Comparison of ENCODE assay signal across 11 cellular contexts in genomic region chr12:66132408-66132807, GRCh38. TPM values are rescaled to one million over a fixed set of nuclear protein-coding genes. Genes with fewer than 3 reads are reported as not detected.
DNase-seq lines count a peak whose midpoint lies in the region; ATAC-seq, FAIRE-seq and TF ChIP-seq lines count a peak whose summit lies in the region.
"Had no signal": no experiment of that assay in that cellular context is flagged by ENCODE, and none has a peak within 500 bp of the region (broad histone marks: within the 10 kb centered on the region; RNA-seq: fewer than 3 reads in every experiment).

No MANE protein-coding gene starts in this region.

- no peaks in the 10 kb centered on the region for H3K27me3 Mint-ChIP-seq in activated T-cell treated with anti-CD3 and anti-CD28 coated beads, Interleukin-2, amount 50 U/mL, for 72 hours (ENCODE audit: low read depth)

- H3K79me1 ChIP-seq in H1 (ENCODE audit: low read depth, low read length), result peaks cover 6% of the 10 kb centered on the region
- H3K79me1 ChIP-seq in trophoblast cell (ENCODE audit: low read length), result peaks cover 10% of the 10 kb centered on the region

- no peak overlapping the region for H3K27ac ChIP-seq in OCI-LY1 (ENCODE audit: low read depth, low read length, poor library complexity, severe bottlenecking)
- no peak overlapping the region for H3K27ac ChIP-seq in H1 (ENCODE audit: low read depth, low read length)
- H3K27ac ChIP-seq in trophoblast cell (ENCODE audit: low read depth, low read length), result peak overlapping the region; percentile 71
- H3K27ac ChIP-seq: colonic mucosa had no signal

- DNase-seq in activated T-cell treated with anti-CD3 and anti-CD28 coated beads, Interleukin-2, amount 50 U/mL, for 72 hours, result no peak
- DNase-seq in activated T-cell treated with anti-CD3 and anti-CD28 coated beads, Interleukin-2, amount 50 U/mL, for 48 hours, result no peak
- peak in 1 of 2 experiments; percentile 56 for DNase-seq in H1 (ENCODE audit: low read depth in 1 of 2, low spot score in 2 of 2)
- DNase-seq in trophoblast cell, result no peak
- DNase-seq in frontal cortex (ENCODE audit: low spot score in 2 of 2), result no peak
- no peak for DNase-seq in NCI-H2171 treated with DMSO at 0.1 percent for 48 hours (lab: John Stamatoyannopoulos, UW)
- DNase-seq: colonic mucosa, mucosa of descending colon had no signal

- TF ChIP-seq CTCF in OCI-LY1 (IDR thresholded peaks at IDR 0.05; ENCODE audit: low read length), result no peak
- TF ChIP-seq CTCF in H1 (IDR thresholded peaks at IDR 0.05; ENCODE audit: control extremely low read depth in 1 of 3, insufficient read depth in 1 of 3, low read depth in 1 of 3, low read length in 3 of 3), result no peak

- H2BK12ac ChIP-seq in H1 (ENCODE audit: low read depth, low read length), result no peak overlapping the region
- no peak overlapping the region for H2BK12ac ChIP-seq in trophoblast cell (ENCODE audit: low read length)

- H3K9me2 ChIP-seq in OCI-LY1 (ENCODE audit: low read depth, low read length), result no peaks in the 10 kb centered on the region

- H4K20me1 ChIP-seq in OCI-LY1 (ENCODE audit: insufficient read depth, low read length) (no peaks in the 10 kb centered on the region), H1 (replicated peaks in 1 of 2; ENCODE audit: control insufficient read depth in 1 of 2, insufficient read depth in 2 of 2, low read length in 2 of 2) (no peaks in the 10 kb centered on the region)

- H2BK120ac ChIP-seq in H1 (replicated peaks; ENCODE audit: low read depth, low read length), result no peak overlapping the region
- H2BK120ac ChIP-seq in trophoblast cell (ENCODE audit: insufficient read depth, low read length, poor library complexity), result no peak overlapping the region

- H4K12ac ChIP-seq in trophoblast cell (ENCODE audit: low read depth, low read length), result no peak overlapping the region

- H3K23ac ChIP-seq in H1 (ENCODE audit: insufficient read length) (no peak overlapping the region), trophoblast cell (ENCODE audit: low read length) (no peak overlapping the region)

- H3K36me3 Mint-ChIP-seq in activated T-cell treated with anti-CD3 and anti-CD28 coated beads, Interleukin-2, amount 50 U/mL, for 72 hours (ENCODE audit: insufficient read depth in 2 of 2), result peaks cover 14 to 24% of the 10 kb centered on the region in 2 donors

- H3K4me3 ChIP-seq in OCI-LY1 (ENCODE audit: low read depth, low read length, poor library complexity, severe bottlenecking) (peak overlapping the region; percentile 83), H1 (ENCODE audit: extremely low read depth in 1 of 4, insufficient read depth in 2 of 4, low read depth in 3 of 4, low read length in 4 of 4) (no peak overlapping the region), trophoblast cell (ENCODE audit: low read depth, low read length) (no peak overlapping the region)
- H3K4me3 ChIP-seq: colonic mucosa, mucosa of descending colon had no signal

- peaks cover 26% of the 10 kb centered on the region for H3K4me1 ChIP-seq in OCI-LY1 (ENCODE audit: insufficient read depth, low read length, severe bottlenecking)
- 0 out of 7 replicates have a peak, but pooled peaks cover 0 to 3% (median 0%) of the 10 kb centered on the region in 4 experiments for H3K4me1 ChIP-seq in H1 (replicated peaks in 1 of 4; ENCODE audit: control insufficient read depth in 3 of 4, insufficient read depth in 4 of 4, low read length in 3 of 4)
- peaks cover 0 to 7% of the 10 kb centered on the region in 2 experiments for H3K4me1 ChIP-seq in trophoblast cell (ENCODE audit: control insufficient read depth in 1 of 2, insufficient read depth in 2 of 2, low read length in 2 of 2)

- H2AFZ ChIP-seq in OCI-LY1 (ENCODE audit: low read length) (no peak overlapping the region), H1 (ENCODE audit: low read length) (no peak overlapping the region), trophoblast cell (ENCODE audit: insufficient read depth, low read length, poor library complexity) (no peak overlapping the region)

- H2BK20ac ChIP-seq in H1 (ENCODE audit: low read length), result no peak overlapping the region

- H3K36me3 ChIP-seq in OCI-LY1 (ENCODE audit: insufficient read depth, low read length) (peaks cover 29% of the 10 kb centered on the region), H1 (ENCODE audit: control insufficient read depth in 2 of 4, insufficient read depth in 4 of 4, low read length in 3 of 4) (peaks cover 0 to 22% (median 3%) of the 10 kb centered on the region in 4 experiments; a peak in 2 of 8 replicates), trophoblast cell (ENCODE audit: control insufficient read depth in 1 of 2, insufficient read depth in 2 of 2, low read length in 2 of 2) (peaks cover 2% of the 10 kb centered on the region in 2 experiments)

- H3K27ac Mint-ChIP-seq in activated T-cell treated with anti-CD3 and anti-CD28 coated beads, Interleukin-2, amount 50 U/mL, for 72 hours, result peak overlapping the region; percentile 81

- H4K91ac ChIP-seq in H1 (replicated peaks; ENCODE audit: insufficient read length, low read length) (no peak overlapping the region), trophoblast cell (ENCODE audit: low read depth, low read length) (no peak overlapping the region)

- peak overlapping the region; percentile 40 to 98 for H3K4me3 Mint-ChIP-seq in activated T-cell treated with anti-CD3 and anti-CD28 coated beads, Interleukin-2, amount 50 U/mL, for 72 hours

- no peak overlapping the region for H2BK5ac ChIP-seq in H1 (ENCODE audit: low read depth, low read length)
- H2BK5ac ChIP-seq in trophoblast cell (ENCODE audit: low read depth, low read length, poor library complexity), result peak overlapping the region; percentile 58

- H2BK15ac ChIP-seq in H1 (ENCODE audit: low read length), result no peak overlapping the region

- no peak for TF ChIP-seq RAD21 in H1 (IDR thresholded peaks at IDR 0.05 in 1 of 2, conservative IDR thresholded peaks at IDR 0.05 in 1 of 2; ENCODE audit: low read depth in 2 of 2, low read length in 2 of 2)

- TF ChIP-seq EP300 in H1 (IDR thresholded peaks at IDR 0.05; ENCODE audit: borderline replicate concordance in 1 of 2, low read depth in 2 of 2, low read length in 2 of 2), result no peak

- POLR2A ChIA-PET in H1 (lab: Charles Lee; ENCODE audit: partially characterized antibody), result interaction anchor here (1.0 to 1.2 kb wide), 3 partner anchors 13 to 302 kb away, joined by 3 read pairs; partner anchors contain the start of gene TMBIM4

- no peaks in the 10 kb centered on the region; the same call in 1 of the 2 replicates for H3F3A ChIP-seq in OCI-LY1 (ENCODE audit: insufficient read depth, low read length)

- H3K79me2 ChIP-seq in OCI-LY1 (ENCODE audit: insufficient read depth, low read length), result peaks cover 24% of the 10 kb centered on the region
- peaks cover 5 to 33% of the 10 kb centered on the region in 2 experiments for H3K79me2 ChIP-seq in H1 (ENCODE audit: control insufficient read depth in 1 of 2, insufficient read depth in 2 of 2, low read length in 2 of 2)
- H3K79me2 ChIP-seq in trophoblast cell (ENCODE audit: control insufficient read depth, insufficient read depth, low read length, poor library complexity), result peaks cover 7% of the 10 kb centered on the region

- H3K9ac ChIP-seq in OCI-LY1 (ENCODE audit: low read length) (no peak overlapping the region; the same call in 1 of the 2 replicates), H1 (replicated peaks in 1 of 4; ENCODE audit: extremely low read depth in 1 of 4, low read depth in 3 of 4, low read length in 3 of 4) (no peak overlapping the region), trophoblast cell (ENCODE audit: low read length) (no peak overlapping the region)

- H3K4ac ChIP-seq in H1 (replicated peaks; ENCODE audit: insufficient read length, low read depth, low read length) (no peak overlapping the region), trophoblast cell (ENCODE audit: low read depth, low read length) (no peak overlapping the region)

- H2AK5ac ChIP-seq in H1 (ENCODE audit: low read depth, low read length), result no peak overlapping the region
- no peak overlapping the region for H2AK5ac ChIP-seq in trophoblast cell (ENCODE audit: low read length)

- no peak for ATAC-seq in activated T-cell treated with anti-CD3 and anti-CD28 coated beads, Interleukin-2, amount 50 U/mL, for 72 hours (replicated peaks in 1 of 2)
- ATAC-seq in GM21381 (IDR thresholded peaks at IDR 0.05; ENCODE audit: unreplicated experiment), result no peak
- ATAC-seq: mucosa of descending colon had no signal

- H3K9me3 ChIP-seq in OCI-LY1 (ENCODE audit: low read length) (no peaks in the 10 kb centered on the region), H1 (ENCODE audit: insufficient read depth in 2 of 2, low read depth in 1 of 2, low read length in 1 of 2) (no peaks in the 10 kb centered on the region; a peak in 1 of 4 replicates), trophoblast cell (ENCODE audit: insufficient read depth, low read depth, low read length) (no peaks in the 10 kb centered on the region)
- H3K9me3 ChIP-seq: colonic mucosa, mucosa of descending colon had no signal

- FAIRE-seq in H1 (lab: Jason Lieb, UNC) (no peak), frontal cortex (lab: Jason Lieb, UNC) (no peak)
- FAIRE-seq: TTC549 had no signal

- H3K9me3 Mint-ChIP-seq in activated T-cell treated with anti-CD3 and anti-CD28 coated beads, Interleukin-2, amount 50 U/mL, for 72 hours, result no peaks in the 10 kb centered on the region

- no peak for TF ChIP-seq POLR2A in H1 (IDR thresholded peaks at IDR 0.05; ENCODE audit: control extremely low read depth in 1 of 2, low read depth in 2 of 2, low read length in 2 of 2)

- no peak overlapping the region for H4K5ac ChIP-seq in H1 (ENCODE audit: insufficient read length, low read depth, low read length)

- CTCF ChIA-PET in H1 (lab: Charles Lee; ENCODE audit: partially characterized antibody), result interaction anchor here (0.6 to 1.7 kb wide), 7 partner anchors 13 to 764 kb away, joined by 3 to 7 read pairs (median 3); partner anchors contain the start of gene HELB

- H3K4me2 ChIP-seq in OCI-LY1 (ENCODE audit: low read length) (peak overlapping the region; percentile 87), H1 (ENCODE audit: insufficient read depth in 1 of 2, low read depth in 2 of 2, low read length in 2 of 2) (no peak overlapping the region), trophoblast cell (ENCODE audit: low read length) (peak overlapping the region; percentile 44)

- H3K27me3 ChIP-seq in OCI-LY1 (ENCODE audit: insufficient read depth, low read length) (no peaks in the 10 kb centered on the region), H1 (replicated peaks in 1 of 4; ENCODE audit: control insufficient read depth in 3 of 4, extremely low read depth in 1 of 4, insufficient read depth in 3 of 4, low read length in 3 of 4) (no peaks in the 10 kb centered on the region), trophoblast cell (ENCODE audit: insufficient read depth, low read length) (no peaks in the 10 kb centered on the region)
- H3K27me3 ChIP-seq: colonic mucosa had no signal

- H4K8ac ChIP-seq in H1 (ENCODE audit: extremely low read depth, insufficient read depth, low read length) (no peak overlapping the region), trophoblast cell (ENCODE audit: low read depth, low read length) (no peak overlapping the region)

- H3K14ac ChIP-seq in H1 (ENCODE audit: insufficient read length) (no peak overlapping the region), trophoblast cell (ENCODE audit: low read length) (no peak overlapping the region)

- H3K4me1 Mint-ChIP-seq in activated T-cell treated with anti-CD3 and anti-CD28 coated beads, Interleukin-2, amount 50 U/mL, for 72 hours (ENCODE audit: low read depth), result peaks cover 45% of the 10 kb centered on the region

- H3K56ac ChIP-seq in H1 (replicated peaks; ENCODE audit: insufficient read length, low read depth, low read length), result no peak overlapping the region

- peaks cover 14% of the 10 kb centered on the region for H3K23me2 ChIP-seq in H1 (ENCODE audit: low read depth, low read length)

- H3K18ac ChIP-seq in H1 (ENCODE audit: extremely low read depth, low read length), result no peak overlapping the region
- no peak overlapping the region for H3K18ac ChIP-seq in trophoblast cell (ENCODE audit: low read length)

RNA-seq across cellular contexts. Expression of gene LLPH, which starts 1.9 kb away (rescaled TPM):
- total RNA-seq in activated T-cell treated with anti-CD3 and anti-CD28 coated beads, Interleukin-2, amount 50 U/mL, for 72 hours, result 10 to 100 TPM; 22.4 to 23.1 TPM
- 29.9 and 31.3 TPM in 2 replicates for total RNA-seq in H1 (2021; fragmentation: NEBNext Ultra II Directional; extraction: Animal tissue kit (Norgen Biotek cat#: 25700))
- 1.1 and 2.3 TPM in 2 replicates for polyA plus RNA-seq in H1 (2011; rRNA removed)
- 4.6 TPM for polyA plus RNA-seq in H1 (2011; cell fraction: cytosol; rRNA removed)
- 0.53 TPM for polyA plus RNA-seq in H1 (2011; cell fraction: nucleus; rRNA removed)
- 8.3 to 17.8 TPM (median 9.5 TPM) in 4 replicates for polyA plus RNA-seq in H1 (2012, experiment 1 of 2)
- polyA plus RNA-seq in H1 (2012, experiment 2 of 2), result 3.7 TPM
- polyA plus RNA-seq in H1 (2013, experiment 1 of 2), result 38.3 TPM
- 40.3 TPM for polyA plus RNA-seq in H1 (2013, experiment 2 of 2)
- 0.95 and 1.0 TPM in 2 replicates for polyA minus RNA-seq in H1 (2011; rRNA and poly(A)+ RNA removed)
- 2.3 TPM for polyA minus RNA-seq in H1 (2011; cell fraction: cytosol; rRNA and poly(A)+ RNA removed)
- 2.0 TPM for polyA minus RNA-seq in H1 (2011; cell fraction: nucleus; rRNA and poly(A)+ RNA removed)
- polyA plus RNA-seq in trophoblast cell (2013), result 26.9 and 27.6 TPM in 2 replicates
- 10.2 TPM for total RNA-seq in frontal cortex

RNA-seq across cellular contexts. Expression of gene TMBIM4, which starts 37.4 kb away (rescaled TPM):
- total RNA-seq in activated T-cell treated with anti-CD3 and anti-CD28 coated beads, Interleukin-2, amount 50 U/mL, for 72 hours, result 100 to 1,000 TPM in 1 of 2 donors, 10 to 100 TPM in 1; 88.7 to 101 TPM
- 12.8 and 15.5 TPM in 2 replicates for total RNA-seq in H1 (2021; fragmentation: NEBNext Ultra II Directional; extraction: Animal tissue kit (Norgen Biotek cat#: 25700))
- polyA plus RNA-seq in H1 (2011; rRNA removed), result 42.6 and 46.6 TPM in 2 replicates
- 22.0 TPM for polyA plus RNA-seq in H1 (2011; cell fraction: cytosol; rRNA removed)
- 6.1 TPM for polyA plus RNA-seq in H1 (2011; cell fraction: nucleus; rRNA removed)
- 9.0 to 14.5 TPM (median 11.4 TPM) in 4 replicates for polyA plus RNA-seq in H1 (2012, experiment 1 of 2)
- polyA plus RNA-seq in H1 (2012, experiment 2 of 2), result 6.5 TPM
- 55.8 TPM for polyA plus RNA-seq in H1 (2013, experiment 1 of 2)
- polyA plus RNA-seq in H1 (2013, experiment 2 of 2), result 64.3 TPM
- polyA minus RNA-seq in H1 (2011; rRNA and poly(A)+ RNA removed), result 5.0 and 7.3 TPM in 2 replicates
- polyA minus RNA-seq in H1 (2011; cell fraction: cytosol; rRNA and poly(A)+ RNA removed), result 7.6 TPM
- polyA minus RNA-seq in H1 (2011; cell fraction: nucleus; rRNA and poly(A)+ RNA removed), result 6.5 TPM
- polyA plus RNA-seq in trophoblast cell (2013), result 47.4 and 48.5 TPM in 2 replicates
- total RNA-seq in frontal cortex, result 35.1 TPM

RNA-seq across cellular contexts. Expression of gene IRAK3, which starts 56.6 kb away (rescaled TPM):
- 1 to 10 TPM; 1.2 to 1.3 TPM for total RNA-seq in activated T-cell treated with anti-CD3 and anti-CD28 coated beads, Interleukin-2, amount 50 U/mL, for 72 hours
- total RNA-seq in H1 (2021; fragmentation: NEBNext Ultra II Directional; extraction: Animal tissue kit (Norgen Biotek cat#: 25700)), result 1.8 and 2.2 TPM in 2 replicates
- polyA plus RNA-seq in H1 (2011; rRNA removed), result 0.28 and 0.51 TPM in 2 replicates
- 0.56 TPM for polyA plus RNA-seq in H1 (2011; cell fraction: cytosol; rRNA removed)
- polyA plus RNA-seq in H1 (2011; cell fraction: nucleus; rRNA removed), result 0.36 TPM
- polyA plus RNA-seq in H1 (2012, experiment 1 of 2), result 0.47 to 0.77 TPM (median 0.62 TPM) in 4 replicates
- 0.16 TPM for polyA plus RNA-seq in H1 (2012, experiment 2 of 2)
- polyA plus RNA-seq in H1 (2013, experiment 1 of 2), result 0.69 TPM
- 0.87 TPM for polyA plus RNA-seq in H1 (2013, experiment 2 of 2)
- 1.3 and 1.7 TPM in 2 replicates for polyA minus RNA-seq in H1 (2011; rRNA and poly(A)+ RNA removed)
- 0.95 TPM for polyA minus RNA-seq in H1 (2011; cell fraction: cytosol; rRNA and poly(A)+ RNA removed)
- 1.2 TPM for polyA minus RNA-seq in H1 (2011; cell fraction: nucleus; rRNA and poly(A)+ RNA removed)
- polyA plus RNA-seq in trophoblast cell (2013), result 0.18 and 0.21 TPM in 2 replicates
- 4.1 TPM for total RNA-seq in frontal cortex

Comparison
In these comparisons a context has a peak if more than half of its experiments do, and no peak if none do; other contexts are left out.
1. H3K4me2 ChIP-seq: peak in OCI-LY1 (single experiment) and trophoblast cell (single experiment); none in H1 (0 of 2).